29 cellular contexts compared by ENCODE assay signal in genomic region chr7:26619348-26619747, GRCh38.
"Had no signal": no experiment of that assay in that cellular context is flagged by ENCODE, and none has a peak within 500 bp of the region (broad histone marks: within the 10 kb centered on the region; RNA-seq: fewer than 3 reads in every experiment).

No MANE protein-coding gene starts in this region.

- DNase-seq: activated B cell treated with CpG ODN at 0.5 μM for 24 hours; activated CD4-positive, alpha-beta memory T cell treated with anti-CD3 and anti-CD28 coated beads, Interleukin-2, amount 10 ng/mL, durations not matched to agents 7 days and 5 days; activated CD4-positive, alpha-beta T cell treated with anti-CD3 and anti-CD28 coated beads for 4 hours; activated CD4-positive, alpha-beta T cell treated with anti-CD3 and anti-CD28 coated beads, Interleukin-2, amount 10 ng/mL, durations not matched to agents 7 days and 5 days; activated CD4-positive, alpha-beta T cell treated with anti-CD3 and anti-CD28 coated beads, Interleukin-2, amount 50 U/mL, for 48 hours; activated CD4-positive, CD25-positive, alpha-beta regulatory T cell treated with anti-CD3 and anti-CD28 coated beads, Interleukin-2, amount 50 U/mL, for 72 hours; activated CD8-positive, alpha-beta memory T cell treated with anti-CD3 and anti-CD28 coated beads for 24 hours; activated CD8-positive, alpha-beta memory T cell treated with anti-CD3 and anti-CD28 coated beads, Interleukin-2, amount 10 ng/mL, durations not matched to agents 7 days and 5 days; activated CD8-positive, alpha-beta memory T cell treated with anti-CD3 and anti-CD28 coated beads, Interleukin-2, amount 50 U/mL, for 48 hours; activated CD8-positive, alpha-beta T cell treated with anti-CD3 and anti-CD28 coated beads, Interleukin-2, amount 10 ng/mL, durations not matched to agents 7 days and 5 days; activated effector memory CD4-positive, alpha-beta T cell treated with Interleukin-2 at 50 U/mL for 16 hours; activated gamma-delta T cell; activated naive CD4-positive, alpha-beta T cell treated with anti-CD3 and anti-CD28 coated beads, Interleukin-2, amount 10 ng/mL, durations not matched to agents 7 days and 5 days; activated naive CD4-positive, alpha-beta T cell treated with Interleukin-2 at 50 U/mL for 16 hours; activated naive CD8-positive, alpha-beta T cell treated with anti-CD3 and anti-CD28 coated beads, Interleukin-2, amount 10 ng/mL, durations not matched to agents 7 days and 5 days; activated naive CD8-positive, alpha-beta T cell treated with anti-CD3 and anti-CD28 coated beads, Interleukin-2, amount 50 U/mL, for 24 hours; activated T-cell treated with anti-CD3 and anti-CD28 coated beads, Interleukin-2, amount 50 U/mL, for 24 hours; activated T-cell treated with anti-CD3 and anti-CD28 coated beads, Interleukin-2, amount 50 U/mL, for 48 hours; amygdala; anterior cingulate cortex; caudate nucleus; cerebellar nuclear complex; T-helper 2 cell; T-helper 9 cell had no signal

- H3K27me3 ChIP-seq: ascending aorta, cardiac muscle cell had no signal

- H3K4me1 ChIP-seq: ascending aorta had no signal

- H3K4me3 ChIP-seq: ascending aorta, cardiac muscle cell had no signal

- FAIRE-seq: bronchial epithelial cell, TTC549 had no signal

- H3K9me3 ChIP-seq: ascending aorta had no signal

- ATAC-seq: activated CD8-positive, alpha-beta memory T cell treated with anti-CD3 and anti-CD28 coated beads, Interleukin-2, amount 10 ng/mL, durations not matched to agents 7 days and 5 days; activated CD8-positive, alpha-beta T cell treated with anti-CD3 and anti-CD28 coated beads, Interleukin-2, amount 10 ng/mL, durations not matched to agents 7 days and 5 days; activated naive CD8-positive, alpha-beta T cell treated with anti-CD3 and anti-CD28 coated beads, Interleukin-2, amount 50 U/mL, for 24 hours had no signal

- H3K36me3 ChIP-seq: ascending aorta, cardiac muscle cell had no signal

- H3K27ac ChIP-seq: ascending aorta, cardiac muscle cell, VCaP had no signal
